ENCODE assay signal across 2 cellular contexts in genomic region chr1:6419397-6419802, GRCh38.
TF ChIP-seq lines count a peak whose summit lies in the region.

No MANE protein-coding gene starts in this region.

TF ChIP-seq in GM23338, 12 proteins besides CTCF, POLR2A, EP300 and RAD21:
- TF ChIP-seq EZH2phosphoT487 (IDR thresholded peaks at IDR 0.05; ENCODE audit: unreplicated experiment) (no peak), JUNB (IDR thresholded peaks at IDR 0.05; ENCODE audit: unreplicated experiment) (no peak), CREB1 (CRISPR knock-in tag; IDR thresholded peaks at IDR 0.05; ENCODE audit: low read depth) (no peak), NANOG (IDR thresholded peaks at IDR 0.05; ENCODE audit: borderline replicate concordance) (no peak), ZNF462 (CRISPR knock-in tag; IDR thresholded peaks at IDR 0.05) (no peak), ZNF114 (CRISPR knock-in tag; IDR thresholded peaks at IDR 0.05) (no peak), ETS1 (IDR thresholded peaks at IDR 0.05) (no peak), POLR2AphosphoS5 (IDR thresholded peaks at IDR 0.05; ENCODE audit: low read depth) (no peak), STAT1 (IDR thresholded peaks at IDR 0.05; ENCODE audit: unreplicated experiment) (no peak), EZH2 (IDR thresholded peaks at IDR 0.05; ENCODE audit: low read depth, unreplicated experiment) (no peak), ZNF331 (CRISPR knock-in tag; IDR thresholded peaks at IDR 0.05; ENCODE audit: low read depth) (no peak)
- TF ChIP-seq, protein P1, sequence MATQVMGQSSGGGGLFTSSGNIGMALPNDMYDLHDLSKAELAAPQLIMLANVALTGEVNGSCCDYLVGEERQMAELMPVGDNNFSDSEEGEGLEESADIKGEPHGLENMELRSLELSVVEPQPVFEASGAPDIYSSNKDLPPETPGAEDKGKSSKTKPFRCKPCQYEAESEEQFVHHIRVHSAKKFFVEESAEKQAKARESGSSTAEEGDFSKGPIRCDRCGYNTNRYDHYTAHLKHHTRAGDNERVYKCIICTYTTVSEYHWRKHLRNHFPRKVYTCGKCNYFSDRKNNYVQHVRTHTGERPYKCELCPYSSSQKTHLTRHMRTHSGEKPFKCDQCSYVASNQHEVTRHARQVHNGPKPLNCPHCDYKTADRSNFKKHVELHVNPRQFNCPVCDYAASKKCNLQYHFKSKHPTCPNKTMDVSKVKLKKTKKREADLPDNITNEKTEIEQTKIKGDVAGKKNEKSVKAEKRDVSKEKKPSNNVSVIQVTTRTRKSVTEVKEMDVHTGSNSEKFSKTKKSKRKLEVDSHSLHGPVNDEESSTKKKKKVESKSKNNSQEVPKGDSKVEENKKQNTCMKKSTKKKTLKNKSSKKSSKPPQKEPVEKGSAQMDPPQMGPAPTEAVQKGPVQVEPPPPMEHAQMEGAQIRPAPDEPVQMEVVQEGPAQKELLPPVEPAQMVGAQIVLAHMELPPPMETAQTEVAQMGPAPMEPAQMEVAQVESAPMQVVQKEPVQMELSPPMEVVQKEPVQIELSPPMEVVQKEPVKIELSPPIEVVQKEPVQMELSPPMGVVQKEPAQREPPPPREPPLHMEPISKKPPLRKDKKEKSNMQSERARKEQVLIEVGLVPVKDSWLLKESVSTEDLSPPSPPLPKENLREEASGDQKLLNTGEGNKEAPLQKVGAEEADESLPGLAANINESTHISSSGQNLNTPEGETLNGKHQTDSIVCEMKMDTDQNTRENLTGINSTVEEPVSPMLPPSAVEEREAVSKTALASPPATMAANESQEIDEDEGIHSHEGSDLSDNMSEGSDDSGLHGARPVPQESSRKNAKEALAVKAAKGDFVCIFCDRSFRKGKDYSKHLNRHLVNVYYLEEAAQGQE (IDR thresholded peaks at IDR 0.05; ENCODE audit: unreplicated experiment), result no peak

TF ChIP-seq in GM12891, 5 proteins besides CTCF, POLR2A, EP300 and RAD21:
- TF ChIP-seq TAF1 (IDR thresholded peaks at IDR 0.05; ENCODE audit: low read depth, low read length) (no peak), PAX5 (IDR thresholded peaks at IDR 0.05; ENCODE audit: insufficient read depth, low read length, severe bottlenecking) (no peak), SPI1 (IDR thresholded peaks at IDR 0.05; ENCODE audit: low read depth, low read length) (no peak), POLR2AphosphoS5 (IDR thresholded peaks at IDR 0.05; ENCODE audit: low read depth, low read length) (no peak), POU2F2 (IDR thresholded peaks at IDR 0.05; ENCODE audit: low read depth, low read length) (no peak)
